In the genomic region with DNA sequence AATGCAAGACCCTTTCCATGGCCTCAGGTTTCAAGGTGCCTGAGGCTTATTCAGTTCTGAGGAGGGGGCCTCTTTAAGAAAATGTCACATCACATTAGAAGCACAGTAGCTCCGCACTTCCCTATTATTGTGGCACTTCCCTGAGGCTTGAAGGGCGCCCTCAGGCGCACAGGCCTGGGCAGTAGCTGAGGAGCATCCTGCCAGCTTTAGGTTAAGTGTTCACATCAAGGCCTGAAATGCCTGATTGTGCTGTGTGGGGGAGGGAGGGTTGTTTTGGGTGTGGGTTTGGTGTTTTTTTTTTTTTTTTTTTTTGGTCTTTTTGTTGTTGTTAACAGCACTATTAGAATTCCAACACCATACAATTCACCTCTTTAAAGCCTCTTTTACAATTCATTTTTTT, we compare ENCODE assay signal across 16 cellular contexts.
DNase-seq lines count a peak whose midpoint lies in the region; ATAC-seq and TF ChIP-seq lines count a peak whose summit lies in the region.
"Had no signal": no experiment of that assay in that cellular context is flagged by ENCODE, and none has a peak within 500 bp of the region (broad histone marks: within the 10 kb centered on the region; RNA-seq: fewer than 3 reads in every experiment).

No MANE protein-coding gene starts in this region.

- H3K79me2 ChIP-seq in SU-DHL-6 (ENCODE audit: insufficient read depth, low read length) (no peaks in the 10 kb centered on the region), osteoblast (ENCODE audit: insufficient read depth, low read length) (no peaks in the 10 kb centered on the region)

- no peak overlapping the region for H3K27ac Mint-ChIP-seq in stimulated activated naive CD8-positive, alpha-beta T cell treated with anti-CD3 and anti-CD28 coated beads, Interleukin-15, amount 100 ng/mL, for 72 hours

- no peaks in the 10 kb centered on the region; the same call in 1 of the 2 replicates for H3F3A ChIP-seq in SU-DHL-6 (ENCODE audit: insufficient read depth)

- H3K4me3 Mint-ChIP-seq in stimulated activated naive CD8-positive, alpha-beta T cell treated with anti-CD3 and anti-CD28 coated beads, Interleukin-15, amount 100 ng/mL, for 72 hours, result no peak overlapping the region
- H3K4me3 Mint-ChIP-seq: memory B cell had no signal

- H3K4me1 ChIP-seq in osteoblast (ENCODE audit: insufficient read depth, low read length), result peaks cover 10% of the 10 kb centered on the region
- H3K4me1 ChIP-seq: pancreas had no signal

- no peak overlapping the region for H3K9ac ChIP-seq in SU-DHL-6 (ENCODE audit: low read length)

- peaks cover 20% of the 10 kb centered on the region for H3K4me1 Mint-ChIP-seq in stimulated activated naive CD8-positive, alpha-beta T cell treated with anti-CD3 and anti-CD28 coated beads, Interleukin-15, amount 100 ng/mL, for 72 hours

- H3K4me2 ChIP-seq in SU-DHL-6 (ENCODE audit: low read depth, low read length, poor library complexity, severe bottlenecking), result no peak overlapping the region
- H3K4me2 ChIP-seq in osteoblast (ENCODE audit: insufficient read depth, low read length), result no peak overlapping the region

- TF ChIP-seq CTCF in SU-DHL-6 (IDR thresholded peaks at IDR 0.05; ENCODE audit: insufficient read depth, low read length, poor library complexity, severe bottlenecking) (peak; percentile 37), osteoblast (IDR thresholded peaks at IDR 0.05; ENCODE audit: extremely low read depth, low read depth, low read length) (no peak)

- no peaks in the 10 kb centered on the region for H3K27me3 ChIP-seq in SU-DHL-6 (ENCODE audit: low read length)
- H3K27me3 ChIP-seq in osteoblast (ENCODE audit: insufficient read depth, low read length), result no peaks in the 10 kb centered on the region
- H3K27me3 ChIP-seq: pancreas, vagina had no signal

- H2AFZ ChIP-seq in SU-DHL-6 (ENCODE audit: low read depth, low read length, severe bottlenecking) (no peak overlapping the region), osteoblast (ENCODE audit: low read length) (no peak overlapping the region)

- H3K36me3 ChIP-seq in SU-DHL-6 (ENCODE audit: low read length) (no peaks in the 10 kb centered on the region), osteoblast (ENCODE audit: insufficient read depth, low read length) (no peaks in the 10 kb centered on the region)
- H3K36me3 ChIP-seq: pancreas, vagina had no signal

- ATAC-seq in stimulated activated naive CD8-positive, alpha-beta T cell treated with anti-CD3 and anti-CD28 coated beads, Interleukin-15, amount 100 ng/mL, for 72 hours, result no peak
- ATAC-seq: activated CD4-positive, CD25-positive, alpha-beta regulatory T cell treated with anti-CD3 and anti-CD28 coated beads, Interleukin-2, amount 50 U/mL, for 24 hours had no signal

- H4K20me1 ChIP-seq in SU-DHL-6 (ENCODE audit: low read depth, low read length) (no peaks in the 10 kb centered on the region), osteoblast (ENCODE audit: insufficient read depth, low read length) (no peaks in the 10 kb centered on the region)

- no peaks in the 10 kb centered on the region for H3K9me3 Mint-ChIP-seq in stimulated activated naive CD8-positive, alpha-beta T cell treated with anti-CD3 and anti-CD28 coated beads, Interleukin-15, amount 100 ng/mL, for 72 hours
- H3K9me3 Mint-ChIP-seq: memory B cell had no signal

- peak; percentile 31 for DNase-seq in NCI-H2107 treated with DMSO at 0.1 percent for 48 hours (lab: John Stamatoyannopoulos, UW; ENCODE audit: unreplicated experiment)
- DNase-seq in NCI-H2107 (lab: John Stamatoyannopoulos, UW), result no peak
- DNase-seq in MV-4-11 (lab: John Stamatoyannopoulos, UW), result peak; percentile 73
- DNase-seq in osteoblast (ENCODE audit: insufficient read length, low spot score, missing footprints), result peak; percentile 57
- no peak for DNase-seq in stimulated activated naive CD8-positive, alpha-beta T cell treated with anti-CD3 and anti-CD28 coated beads, Interleukin-15, amount 100 ng/mL, for 72 hours
- no peak for DNase-seq in GM03348 (ENCODE audit: low spot score)
- no peak for DNase-seq in HPDE6-E6E7 (ENCODE audit: extremely low spot score)
- DNase-seq: activated T-cell treated with anti-CD3 and anti-CD28 coated beads for 4 hours, amniotic stem cell, DMS 273 treated with DMSO at 0.1 percent for 48 hours, pancreas had no signal

- H3K27me3 Mint-ChIP-seq in stimulated activated naive CD8-positive, alpha-beta T cell treated with anti-CD3 and anti-CD28 coated beads, Interleukin-15, amount 100 ng/mL, for 72 hours, result no peaks in the 10 kb centered on the region

- no peak overlapping the region for H3K4me3 ChIP-seq in SU-DHL-6 (ENCODE audit: insufficient read depth, low read length, poor library complexity, severe bottlenecking)
- no peak overlapping the region for H3K4me3 ChIP-seq in osteoblast (ENCODE audit: insufficient read depth, low read length)
- H3K4me3 ChIP-seq: coronary artery, pancreas, vagina had no signal

- H3K27ac ChIP-seq in SU-DHL-6 (ENCODE audit: low read depth, low read length) (no peak overlapping the region), osteoblast (ENCODE audit: low read depth, low read length) (no peak overlapping the region)
- H3K27ac ChIP-seq: coronary artery, pancreas, vagina had no signal

- H3K9me3 ChIP-seq in SU-DHL-6 (ENCODE audit: insufficient read depth, low read length), result no peaks in the 10 kb centered on the region
- no peaks in the 10 kb centered on the region for H3K9me3 ChIP-seq in osteoblast (ENCODE audit: low read depth, low read length)
- H3K9me3 ChIP-seq: pancreas, vagina had no signal

- H3K9me2 ChIP-seq in SU-DHL-6 (replicated peaks; ENCODE audit: insufficient read depth, low read length), result no peaks in the 10 kb centered on the region

Comparison
In these comparisons a context has a peak if more than half of its experiments do, and no peak if none do; other contexts are left out.
1. DNase-seq: peak in NCI-H2107 treated with DMSO at 0.1 percent for 48 hours (single experiment), MV-4-11 (single experiment) and osteoblast (single experiment); none in NCI-H2107 (single experiment), stimulated activated naive CD8-positive, alpha-beta T cell treated with anti-CD3 and anti-CD28 coated beads, Interleukin-15, amount 100 ng/mL, for 72 hours (0 of 2), GM03348 (single experiment) and HPDE6-E6E7 (single experiment).